ENCODE assay signal across 11 cellular contexts in the genomic region with DNA sequence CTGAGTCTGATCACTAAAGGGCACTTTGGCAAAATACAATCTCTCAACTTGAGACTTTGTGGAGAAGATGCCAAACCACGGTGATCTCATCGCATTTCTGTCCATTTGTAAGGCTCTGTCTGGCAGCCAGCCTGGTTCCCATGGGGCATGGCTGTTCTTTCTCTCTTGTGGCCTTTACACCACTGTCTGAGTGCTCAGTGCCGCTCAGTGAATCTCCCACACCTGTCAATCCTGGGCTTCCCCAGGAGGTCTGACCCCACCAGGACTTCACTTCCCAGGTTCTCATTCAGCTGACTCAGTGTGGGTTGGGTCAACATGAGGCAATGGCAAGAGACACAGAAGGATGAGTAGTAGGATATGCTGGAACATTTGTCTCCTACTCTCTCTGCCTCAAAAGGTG.
DNase-seq lines count a peak whose midpoint lies in the region; ATAC-seq and TF ChIP-seq lines count a peak whose summit lies in the region.
"Had no signal": no experiment of that assay in that cellular context is flagged by ENCODE, and none has a peak within 500 bp of the region (broad histone marks: within the 10 kb centered on the region; RNA-seq: fewer than 3 reads in every experiment).

No MANE protein-coding gene starts in this region.

- H3K27me3 ChIP-seq in AG04450 (ENCODE audit: control insufficient read depth, insufficient read depth, low read length) = no peaks in the 10 kb centered on the region
- no peaks in the 10 kb centered on the region for H3K27me3 ChIP-seq in GM23248 (replicated peaks; ENCODE audit: insufficient read depth)
- no peaks in the 10 kb centered on the region for H3K27me3 ChIP-seq in adrenal gland

- H3K79me2 ChIP-seq in GM23248 (ENCODE audit: insufficient read depth) = no peaks in the 10 kb centered on the region

- peak overlapping the region; percentile 18 for H3K4me2 ChIP-seq in GM23248 (ENCODE audit: unreplicated experiment)

- H4K20me1 ChIP-seq in GM23248 (ENCODE audit: insufficient read depth) = no peaks in the 10 kb centered on the region

- 0 out of 2 replicates have a peak overlapping the region, but pooled peaks have one; percentile 4 for H3K9ac ChIP-seq in GM23248

- no peaks in the 10 kb centered on the region for H3K36me3 ChIP-seq in GM23248 (ENCODE audit: low read depth)
- H3K36me3 ChIP-seq in adrenal gland (replicated peaks in 1 of 2) = no peaks in the 10 kb centered on the region

- H3K27ac ChIP-seq in AG04450 (ENCODE audit: low read depth, low read length) = no peak overlapping the region
- peak overlapping the region; percentile 17; the same call in 1 of the 2 replicates for H3K27ac ChIP-seq in GM23248
- H3K27ac ChIP-seq in adrenal gland = no peak overlapping the region

- no peak for TF ChIP-seq POLR2A in adrenal gland (IDR thresholded peaks at IDR 0.05)

- ATAC-seq in GM19324 (IDR thresholded peaks at IDR 0.05; ENCODE audit: low FRiP score, unreplicated experiment) (no peak), HG02623 (IDR thresholded peaks at IDR 0.05; ENCODE audit: unreplicated experiment) (no peak)

- H3K9me2 ChIP-seq in GM23248 (ENCODE audit: insufficient read depth) = no peaks in the 10 kb centered on the region

- H3K4me1 ChIP-seq in GM23248 (ENCODE audit: insufficient read depth) = peaks cover 15% of the 10 kb centered on the region
- no peaks in the 10 kb centered on the region for H3K4me1 ChIP-seq in adrenal gland (replicated peaks in 1 of 2)

- in situ Hi-C loops in GM23248 (cut with MboI) (no loop called here), GM13976 (cut with MboI; ENCODE audit: low sequenced_read_pairs, unreplicated experiment) (no loop called here)

- intact Hi-C loops in adrenal gland (cut with DNase I) = no loop called here

- CTCF ChIA-PET in AG04450 (lab: Charles Lee) = interaction anchor here (0.9 kb wide), 1 partner anchor 17 kb away, joined by 3 read pairs; no protein-coding TSS in a partner anchor

- peak; percentile 59 for DNase-seq in AG04450 (ENCODE audit: low read depth, low spot score)
- DNase-seq in GM23248 = peak; percentile 94
- DNase-seq in adrenal gland = peak; percentile 32 to 76 (median 63)
- peak; percentile 94 for DNase-seq in iris pigment epithelial cell (ENCODE audit: low read depth)
- no peak for DNase-seq in islet precursor cell
- no peak for DNase-seq in GM13976 (ENCODE audit: low spot score)
- DNase-seq: effector CD4-positive, alpha-beta T cell; NCI-H1092; small intestine had no signal

- H3K4me3 ChIP-seq in AG04450 (ENCODE audit: low read depth, low read length) (no peak overlapping the region), GM23248 (no peak overlapping the region), adrenal gland (no peak overlapping the region)

- H3K9me3 ChIP-seq in AG04450 (ENCODE audit: control insufficient read depth, insufficient read depth, low read length) (no peaks in the 10 kb centered on the region), GM23248 (ENCODE audit: low read depth) (no peaks in the 10 kb centered on the region), adrenal gland (replicated peaks in 1 of 3) (no peaks in the 10 kb centered on the region)

- peaks cover 26% of the 10 kb centered on the region for H3F3A ChIP-seq in GM23248 (ENCODE audit: insufficient read depth)

- WGBS in GM23248 (ENCODE audit: low coverage in 1 of 2, low lambda C conversion rate in 2 of 2, missing lambda C conversion rate in 2 of 2), 2 experiments = 1 to 6% methylated on average over 3 of the region's 3 CpGs
- WGBS in adrenal gland, 4 donors = 65 to 69% (median 68%) methylated on average over 3 of the region's 3 CpGs

- no peak overlapping the region for H2AFZ ChIP-seq in GM23248

- POLR2A ChIA-PET in AG04450 (lab: Yijun Ruan, JAX) = no interaction called here

- TF ChIP-seq CTCF in AG04450 (IDR thresholded peaks at IDR 0.05; ENCODE audit: low read depth, low read length) = no peak
- no peak for TF ChIP-seq CTCF in adrenal gland (IDR thresholded peaks at IDR 0.05)
- no peak for TF ChIP-seq CTCF in GM13976 (IDR thresholded peaks at IDR 0.05; ENCODE audit: borderline replicate concordance, control extremely low read depth, extremely low read depth, insufficient read depth, missing control alignments)

Comparison
In these comparisons a context has a peak if more than half of its experiments do, and no peak if none do; other contexts are left out.
1. DNase-seq: peak in AG04450 (single experiment), GM23248 (single experiment), adrenal gland (7 of 7) and iris pigment epithelial cell (single experiment); none in islet precursor cell (single experiment) and GM13976 (single experiment).